8 cellular contexts compared by ENCODE assay signal in genomic region chr20:31547720-31548298, GRCh38. TPM values are rescaled to one million over a fixed set of nuclear protein-coding genes. Genes with fewer than 3 reads are reported as not detected.
A peak's percentile ranks its signal among the peaks of the same experiment; 100 is the strongest.
DNase-seq lines count a peak whose midpoint lies in the region; ATAC-seq, FAIRE-seq and TF ChIP-seq lines count a peak whose summit lies in the region.

No MANE protein-coding gene starts in this region.

- peak overlapping the region; percentile 80 for H3K27ac ChIP-seq in HEK293 (ENCODE audit: extremely low read depth, low read depth, low read length)
- H3K27ac ChIP-seq in iPS DF 6.9 (ENCODE audit: low read length): no peak overlapping the region
- no peak overlapping the region for H3K27ac ChIP-seq in small intestine (ENCODE audit: low read depth in 1 of 2, low read length in 1 of 2)

- peak overlapping the region; percentile 97 for H3K27ac Mint-ChIP-seq in activated CD8-positive, alpha-beta T cell treated with anti-CD3 and anti-CD28 coated beads for 36 hours

- FAIRE-seq in small intestine (lab: Jason Lieb, UNC): no peak

- TF ChIP-seq CTCF in HEK293 (tag by site-specific recombination; IDR thresholded peaks at IDR 0.05): no peak
- TF ChIP-seq CTCF in activated CD8-positive, alpha-beta T cell treated with anti-CD3 and anti-CD28 coated beads for 36 hours (IDR thresholded peaks at IDR 0.05): no peak

- no peak for DNase-seq in activated CD8-positive, alpha-beta T cell treated with anti-CD3 and anti-CD28 coated beads for 36 hours
- no peak for DNase-seq in iPS DF 6.9 (ENCODE audit: low read depth, low spot score)
- DNase-seq in small intestine: no peak
- no peak for DNase-seq in NCI-H2171 treated with DMSO at 0.1 percent for 48 hours (lab: John Stamatoyannopoulos, UW)
- no peak for DNase-seq in NCI-H82 treated with DMSO at 0.1 percent for 48 hours (lab: John Stamatoyannopoulos, UW; ENCODE audit: unreplicated experiment)
- no peak for DNase-seq in activated CD8-positive, alpha-beta memory T cell treated with anti-CD3 and anti-CD28 coated beads for 24 hours

- 100% methylated on average over 2 of the region's 6 CpGs for WGBS in iPS DF 6.9 (ENCODE audit: insufficient coverage, insufficient read length)
- 44 to 49% (median 49%) methylated on average over 6 of the region's 6 CpGs for WGBS in small intestine, 3 donors

- no peaks in the 10 kb centered on the region for H3K9me3 ChIP-seq in HEK293 (ENCODE audit: control insufficient read depth, insufficient read depth, low read depth, low read length)
- H3K9me3 ChIP-seq in iPS DF 6.9 (ENCODE audit: control insufficient read depth, insufficient read depth, low read length): no peaks in the 10 kb centered on the region
- no peaks in the 10 kb centered on the region for H3K9me3 ChIP-seq in small intestine (ENCODE audit: control insufficient read depth, low read depth)

- intact Hi-C loops in activated CD8-positive, alpha-beta T cell treated with anti-CD3 and anti-CD28 coated beads for 36 hours (cut with micrococcal nuclease): no loop called here

- ATAC-seq in activated CD8-positive, alpha-beta T cell treated with anti-CD3 and anti-CD28 coated beads for 36 hours: no peak
- ATAC-seq in GM21737 (IDR thresholded peaks at IDR 0.05; ENCODE audit: unreplicated experiment): no peak

- POLR2A ChIA-PET in HEK293 (lab: Yijun Ruan, JAX): interaction anchor here (0.7 to 1.7 kb wide), 4 partner anchors 10 to 57 kb away, joined by 3 to 9 read pairs (median 4); partner anchors contain the start of gene ID1
- POLR2A ChIA-PET in activated CD8-positive, alpha-beta T cell treated with anti-CD3 and anti-CD28 coated beads for 36 hours (lab: Charles Lee): interaction anchor here (0.6 to 2.2 kb wide), 9 partner anchors 8 to 188 kb away, joined by 3 to 13 read pairs (median 3); no protein-coding TSS in a partner anchor

- no peaks in the 10 kb centered on the region for H3K27me3 Mint-ChIP-seq in activated CD8-positive, alpha-beta T cell treated with anti-CD3 and anti-CD28 coated beads for 36 hours

- CTCF ChIA-PET in HEK293 (lab: Yijun Ruan, JAX): interaction anchor here (0.7 to 2.0 kb wide), 4 partner anchors 12 to 66 kb away, joined by 3 to 9 read pairs (median 8); no protein-coding TSS in a partner anchor
- CTCF ChIA-PET in activated CD8-positive, alpha-beta T cell treated with anti-CD3 and anti-CD28 coated beads for 36 hours (lab: Charles Lee): interaction anchor here (0.9 to 4.9 kb wide), 5 partner anchors 11 to 22 kb away, joined by 3 to 31 read pairs (median 5); no protein-coding TSS in a partner anchor

- H3K36me3 ChIP-seq in HEK293 (ENCODE audit: control insufficient read depth in 2 of 2, insufficient read depth in 1 of 2, low read length in 2 of 2) (peaks cover 23 to 77% of the 10 kb centered on the region in 2 experiments), iPS DF 6.9 (ENCODE audit: control insufficient read depth, insufficient read depth, low read length) (peaks cover 25% of the 10 kb centered on the region), small intestine (ENCODE audit: control insufficient read depth in 2 of 2, insufficient read depth in 2 of 2, low read length in 2 of 2) (peaks cover 10 to 32% of the 10 kb centered on the region in 2 donors)

- H3K4me3 Mint-ChIP-seq in activated CD8-positive, alpha-beta T cell treated with anti-CD3 and anti-CD28 coated beads for 36 hours: peak overlapping the region; percentile 84

- peak overlapping the region; percentile 67 for H3K4me3 ChIP-seq in HEK293 (ENCODE audit: low read depth, low read length)
- H3K4me3 ChIP-seq in iPS DF 6.9 (ENCODE audit: low read length): peak overlapping the region; percentile 40; the same call in 1 of the 2 replicates
- peak overlapping the region; percentile 11 to 49 for H3K4me3 ChIP-seq in small intestine (ENCODE audit: low read depth in 1 of 2, low read length in 2 of 2)

- no peaks in the 10 kb centered on the region for H3K9me3 Mint-ChIP-seq in activated CD8-positive, alpha-beta T cell treated with anti-CD3 and anti-CD28 coated beads for 36 hours

- no peaks in the 10 kb centered on the region for H3K4me1 ChIP-seq in HEK293 (ENCODE audit: control insufficient read depth, insufficient read depth, low read length)
- no peaks in the 10 kb centered on the region for H3K4me1 ChIP-seq in iPS DF 6.9 (ENCODE audit: control insufficient read depth, insufficient read depth, low read length)
- no peaks in the 10 kb centered on the region for H3K4me1 ChIP-seq in small intestine (ENCODE audit: control insufficient read depth in 2 of 2, insufficient read depth in 1 of 2, low read depth in 1 of 2, low read length in 1 of 2)

- peaks cover 62% of the 10 kb centered on the region for H3K36me3 Mint-ChIP-seq in activated CD8-positive, alpha-beta T cell treated with anti-CD3 and anti-CD28 coated beads for 36 hours (ENCODE audit: low read depth)

- H3K27me3 ChIP-seq in iPS DF 6.9 (ENCODE audit: control insufficient read depth, insufficient read depth, low read length) (no peaks in the 10 kb centered on the region), small intestine (ENCODE audit: control insufficient read depth in 2 of 2, insufficient read depth in 2 of 2, low read length in 2 of 2) (no peaks in the 10 kb centered on the region)

- H3K4me1 Mint-ChIP-seq in activated CD8-positive, alpha-beta T cell treated with anti-CD3 and anti-CD28 coated beads for 36 hours (ENCODE audit: low read depth): peaks cover 28% of the 10 kb centered on the region

TF ChIP-seq in HEK293, 187 proteins besides CTCF, POLR2A, EP300 and RAD21:
- TF ChIP-seq ZNF280D (tag by site-specific recombination; IDR thresholded peaks at IDR 0.05): no peak
- no peak for TF ChIP-seq ZNF658 (tag by site-specific recombination; IDR thresholded peaks at IDR 0.05)
- no peak for TF ChIP-seq ZIC2 (tag by site-specific recombination; IDR thresholded peaks at IDR 0.05)
- no peak for TF ChIP-seq ZNF48 (tag by site-specific recombination; IDR thresholded peaks at IDR 0.05)
- TF ChIP-seq KLF8 (tag by site-specific recombination; IDR thresholded peaks at IDR 0.05): no peak
- TF ChIP-seq ZNF19 (tag by site-specific recombination; IDR thresholded peaks at IDR 0.05; ENCODE audit: low read depth): no peak
- no peak for TF ChIP-seq ZNF184 (tag by site-specific recombination; IDR thresholded peaks at IDR 0.05)
- no peak for TF ChIP-seq HOXA7 (CRISPR knock-in tag; IDR thresholded peaks at IDR 0.05; ENCODE audit: borderline replicate concordance)
- TF ChIP-seq, protein P1, sequence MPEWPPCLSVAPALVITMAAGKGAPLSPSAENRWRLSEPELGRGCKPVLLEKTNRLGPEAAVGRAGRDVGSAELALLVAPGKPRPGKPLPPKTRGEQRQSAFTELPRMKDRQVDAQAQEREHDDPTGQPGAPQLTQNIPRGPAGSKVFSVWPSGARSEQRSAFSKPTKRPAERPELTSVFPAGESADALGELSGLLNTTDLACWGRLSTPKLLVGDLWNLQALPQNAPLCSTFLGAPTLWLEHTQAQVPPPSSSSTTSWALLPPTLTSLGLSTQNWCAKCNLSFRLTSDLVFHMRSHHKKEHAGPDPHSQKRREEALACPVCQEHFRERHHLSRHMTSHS (tag by site-specific recombination; IDR thresholded peaks at IDR 0.05): no peak
- no peak for TF ChIP-seq KLF17 (tag by site-specific recombination; IDR thresholded peaks at IDR 0.05)
- TF ChIP-seq ZNF621 (tag by site-specific recombination; IDR thresholded peaks at IDR 0.05): no peak
- no peak for TF ChIP-seq BCL11A (tag by site-specific recombination; IDR thresholded peaks at IDR 0.05; ENCODE audit: low read depth)
- no peak for TF ChIP-seq ZBTB21 (tag by site-specific recombination; IDR thresholded peaks at IDR 0.05)

RNA-seq across cellular contexts. Expression of gene HM13, which starts 33.6 kb away (rescaled TPM):
- total RNA-seq in activated CD8-positive, alpha-beta T cell treated with anti-CD3 and anti-CD28 coated beads for 36 hours: 10 to 100 TPM; 91.6 to 95.5 TPM
- 100 to 1,000 TPM in 1 of 3 donors, 10 to 100 TPM in 2; 53.9 to 202 (median 59.7) TPM for polyA plus RNA-seq in small intestine

RNA-seq across cellular contexts. Expression of gene ID1, which starts 57.3 kb away (rescaled TPM):
- total RNA-seq in activated CD8-positive, alpha-beta T cell treated with anti-CD3 and anti-CD28 coated beads for 36 hours: under 1 TPM; 0.41 to 0.54 TPM
- 100 to 1,000 TPM; 215 to 335 (median 284) TPM for polyA plus RNA-seq in small intestine
